9 cellular contexts compared by ENCODE assay signal in the genomic region with DNA sequence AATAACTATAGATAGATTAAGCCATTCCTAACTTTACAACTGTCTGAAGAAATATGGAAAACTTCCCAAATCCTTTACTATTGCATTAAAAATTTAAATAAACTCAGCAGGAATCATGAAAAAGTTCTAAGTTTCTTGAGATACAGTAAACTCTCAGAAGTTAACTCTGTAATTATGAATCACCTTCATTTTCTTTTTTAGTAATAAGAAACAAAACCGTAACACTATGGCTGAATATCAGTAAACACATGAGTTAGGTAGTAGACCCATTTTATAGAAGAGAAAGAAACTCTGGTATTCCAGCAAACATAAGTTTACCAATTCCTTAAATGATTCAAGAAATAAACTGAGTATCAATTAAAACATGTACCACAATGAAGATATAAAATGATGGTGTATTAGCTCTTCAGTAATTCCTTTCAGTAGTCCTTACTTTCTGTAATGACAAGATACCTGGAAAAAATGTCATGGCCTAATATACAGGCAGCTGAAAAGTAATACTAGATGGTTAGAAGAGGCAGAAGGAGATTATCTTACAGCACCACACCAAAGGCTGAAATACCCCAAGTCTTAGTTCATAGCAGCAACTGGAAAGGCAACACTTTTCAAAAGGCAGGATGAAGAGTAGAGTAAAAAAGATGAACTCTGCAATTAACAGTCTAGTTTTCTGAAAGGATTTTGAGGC. TPM values are rescaled to one million over a fixed set of nuclear protein-coding genes. Genes with fewer than 3 reads are reported as not detected.
DNase-seq lines count a peak whose midpoint lies in the region; ATAC-seq lines count a peak whose summit lies in the region.
"Had no signal": no experiment of that assay in that cellular context is flagged by ENCODE, and none has a peak within 500 bp of the region (broad histone marks: within the 10 kb centered on the region; RNA-seq: fewer than 3 reads in every experiment).

No MANE protein-coding gene starts in this region.

- ATAC-seq in GM18511 (IDR thresholded peaks at IDR 0.05; ENCODE audit: unreplicated experiment): peak; percentile 23
- peak; percentile 13 for ATAC-seq in GM21381 (IDR thresholded peaks at IDR 0.05; ENCODE audit: unreplicated experiment)
- ATAC-seq in HG03460 (IDR thresholded peaks at IDR 0.05; ENCODE audit: unreplicated experiment): peak; percentile 7
- ATAC-seq in left lobe of liver: peak; percentile 7

- DNase-seq in left lobe of liver (ENCODE audit: low spot score) (no peak), NCI-H2227 (lab: John Stamatoyannopoulos, UW; ENCODE audit: unreplicated experiment) (no peak), COLO668 (lab: John Stamatoyannopoulos, UW; ENCODE audit: unreplicated experiment) (no peak), NCI-H2171 (lab: John Stamatoyannopoulos, UW) (no peak)
- no peak for DNase-seq in activated CD8-positive, alpha-beta memory T cell treated with anti-CD3 and anti-CD28 coated beads, Interleukin-2, amount 50 U/mL, for 48 hours
- DNase-seq: activated CD4-positive, alpha-beta T cell treated with anti-CD3 and anti-CD28 coated beads for 1 hour had no signal

RNA-seq across cellular contexts. Expression of gene TRIP12, which starts 11.5 kb away (rescaled TPM):
- total RNA-seq in left lobe of liver: 79.9 TPM

RNA-seq across cellular contexts. Expression of gene FBXO36, which starts 12.0 kb away (rescaled TPM):
- 1.1 TPM for total RNA-seq in left lobe of liver
